In the genomic region with DNA sequence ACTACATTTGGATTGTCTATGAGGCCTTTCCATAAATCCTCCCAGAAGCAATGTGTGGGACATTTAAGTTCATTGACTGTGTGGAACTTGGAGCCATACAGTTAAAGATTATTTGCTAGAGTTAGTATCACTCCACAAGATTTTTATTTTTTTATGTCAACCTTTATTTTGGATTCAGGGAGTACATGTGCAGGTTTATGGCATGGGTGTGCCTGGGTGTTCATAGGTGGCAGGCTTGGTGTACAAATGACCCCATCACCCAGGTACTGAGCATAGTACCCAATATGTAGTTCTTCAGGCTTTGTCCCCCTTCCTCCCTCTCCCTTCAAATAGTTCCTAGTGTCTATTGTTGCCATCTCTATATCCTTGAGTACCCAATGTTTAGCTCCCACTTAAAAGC, we compare ENCODE assay signal across 32 cellular contexts.
"Had no signal": no experiment of that assay in that cellular context is flagged by ENCODE, and none has a peak within 500 bp of the region (broad histone marks: within the 10 kb centered on the region; RNA-seq: fewer than 3 reads in every experiment).

No MANE protein-coding gene starts in this region.

- H3K36me3 ChIP-seq: adrenal gland, ascending aorta, brain microvascular endothelial cell, breast epithelium, cardiac muscle cell had no signal

- ATAC-seq: activated naive CD4-positive, alpha-beta T cell treated with anti-CD3 and anti-CD28 coated beads, Interleukin-2, amount 50 U/mL, for 72 hours; activated naive CD8-positive, alpha-beta T cell treated with anti-CD3 and anti-CD28 coated beads, Interleukin-2, amount 50 U/mL, for 24 hours; activated T-cell treated with anti-CD3 and anti-CD28 coated beads, Interleukin-2, amount 50 U/mL, for 4 hours; activated T-cell treated with anti-CD3 and anti-CD28 coated beads, Interleukin-2, amount 50 U/mL, for 72 hours; activated T-helper 17 cell treated with anti-CD3 and anti-CD28 coated beads, Interleukin-2, amount 50 U/mL, for 72 hours; body of pancreas had no signal

- H3K4me3 ChIP-seq: adrenal gland, ascending aorta, body of pancreas, breast epithelium, cardiac muscle cell had no signal

- H3K4me1 ChIP-seq: adrenal gland, ascending aorta, body of pancreas, breast epithelium had no signal

- H3K9me3 ChIP-seq: adrenal gland, body of pancreas had no signal

- DNase-seq: activated effector memory CD4-positive, alpha-beta T cell treated with anti-CD3 and anti-CD28 coated beads, Interleukin-2, amount 50 U/mL, for 16 hours; activated effector memory CD4-positive, alpha-beta T cell treated with Interleukin-2 at 50 U/mL for 16 hours; activated gamma-delta T cell; activated gamma-delta T cell treated with Interleukin-2 at 50 U/mL for 16 hours; activated naive CD4-positive, alpha-beta T cell; activated naive CD4-positive, alpha-beta T cell treated with anti-CD3 and anti-CD28 coated beads for 36 hours; activated naive CD4-positive, alpha-beta T cell treated with anti-CD3 and anti-CD28 coated beads, Interleukin-2, amount 10 ng/mL, durations not matched to agents 7 days and 5 days; activated naive CD4-positive, alpha-beta T cell treated with anti-CD3 and anti-CD28 coated beads, Interleukin-2, amount 50 U/mL, for 16 hours; activated naive CD4-positive, alpha-beta T cell treated with Interleukin-2 at 50 U/mL for 16 hours; activated naive CD8-positive, alpha-beta T cell treated with anti-CD3 and anti-CD28 coated beads for 36 hours; activated naive CD8-positive, alpha-beta T cell treated with anti-CD3 and anti-CD28 coated beads, Interleukin-2, amount 10 ng/mL, durations not matched to agents 7 days and 5 days; activated naive CD8-positive, alpha-beta T cell treated with anti-CD3 and anti-CD28 coated beads, Interleukin-2, amount 50 U/mL, for 24 hours; activated T-cell treated with anti-CD3 and anti-CD28 coated beads, Interleukin-2, amount 50 U/mL, for 1 hour; activated T-cell treated with anti-CD3 and anti-CD28 coated beads, Interleukin-2, amount 50 U/mL, for 24 hours; activated T-cell treated with anti-CD3 and anti-CD28 coated beads, Interleukin-2, amount 50 U/mL, for 4 hours; activated T-cell treated with anti-CD3 and anti-CD28 coated beads, Interleukin-2, amount 50 U/mL, for 48 hours; activated T-cell treated with anti-CD3 and anti-CD28 coated beads, Interleukin-2, amount 50 U/mL, for 72 hours; adrenal gland; amniotic stem cell; amygdala; anterior cingulate cortex; aorta; body of pancreas; brain microvascular endothelial cell; caudate nucleus; central memory CD4-positive, alpha-beta T cell; cerebellar nuclear complex had no signal
